ENCODE assay signal across 9 cellular contexts in the genomic region with DNA sequence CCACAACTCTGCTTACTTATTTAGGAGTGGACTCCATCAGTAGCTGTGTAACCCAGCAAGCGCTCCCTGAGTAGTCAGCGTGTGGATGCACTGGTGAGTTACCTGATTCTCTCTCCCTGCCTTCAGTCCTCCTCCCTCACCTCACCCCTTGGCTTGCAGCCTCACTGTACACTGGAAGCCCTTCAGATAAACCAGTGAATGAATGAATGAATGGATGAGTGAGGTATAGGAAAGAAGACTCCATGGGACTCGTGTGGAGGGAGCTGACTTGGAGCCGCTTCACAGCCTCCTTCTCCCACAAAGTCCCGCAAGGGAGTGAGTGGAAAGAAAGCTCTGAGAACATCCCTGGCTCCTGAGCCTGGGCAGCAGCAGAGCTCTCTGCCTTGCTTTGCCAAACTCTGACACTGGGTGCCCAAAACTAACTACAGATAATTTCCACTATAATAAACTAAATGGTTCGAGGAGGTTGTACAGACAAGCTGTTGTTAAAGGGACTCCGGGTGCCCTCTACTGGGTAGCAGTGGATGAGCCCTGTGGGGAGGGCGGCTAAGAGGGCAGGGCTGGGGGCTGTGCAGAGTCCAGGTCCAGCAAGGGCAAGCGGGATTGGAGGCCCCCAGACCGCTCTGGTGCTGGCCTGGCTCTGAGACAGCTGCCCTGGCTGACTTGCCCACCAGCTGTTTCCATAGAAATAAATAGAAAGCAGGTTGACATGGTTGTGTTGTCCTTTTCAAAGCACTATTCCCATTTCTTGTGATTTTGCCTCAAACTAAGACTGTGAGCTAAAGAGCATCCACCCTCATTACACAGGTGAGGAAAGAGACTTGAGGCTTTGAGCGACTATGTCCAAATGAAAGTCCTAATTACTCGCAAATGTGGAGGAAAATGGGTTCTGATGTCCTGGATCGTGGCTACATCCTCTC.
DNase-seq lines count a peak whose midpoint lies in the region; ATAC-seq and TF ChIP-seq lines count a peak whose summit lies in the region.
"Had no signal": no experiment of that assay in that cellular context is flagged by ENCODE, and none has a peak within 500 bp of the region (broad histone marks: within the 10 kb centered on the region; RNA-seq: fewer than 3 reads in every experiment).

No MANE protein-coding gene starts in this region.

- H3K4me3 ChIP-seq in mammary epithelial cell (replicated peaks in 1 of 3; ENCODE audit: insufficient read depth in 1 of 3, low read depth in 2 of 3, low read length in 3 of 3) = no peak overlapping the region

- intact Hi-C loops in activated CD4-positive, alpha-beta T cell treated with anti-CD3 and anti-CD28 coated beads, Interleukin-2, amount 10 ng/mL, durations not matched to agents 24 days and 14 days (cut with micrococcal nuclease) = loop anchor here (10.0 kb wide), 1 partner anchor 283 kb away; no protein-coding TSS in a partner anchor
- intact Hi-C loops in mammary epithelial cell (cut with micrococcal nuclease) = loop anchor here (1.0 to 10.0 kb wide), 8 partner anchors 169 to 894 kb away; no protein-coding TSS in a partner anchor

- H3K27ac Mint-ChIP-seq in activated CD4-positive, alpha-beta T cell treated with anti-CD3 and anti-CD28 coated beads, Interleukin-2, amount 10 ng/mL, durations not matched to agents 24 days and 14 days = no peak overlapping the region
- no peak overlapping the region for H3K27ac Mint-ChIP-seq in T-helper 17 cell
- H3K27ac Mint-ChIP-seq: activated naive CD4-positive, alpha-beta T cell treated with anti-CD3 and anti-CD28 coated beads, Interleukin-2, amount 50 U/mL, for 72 hours had no signal

- CTCF ChIA-PET in mammary epithelial cell (lab: Charles Lee; ENCODE audit: low non-redundant PET) = no interaction called here

- TF ChIP-seq CTCF in mammary epithelial cell (conservative IDR thresholded peaks at IDR 0.05 in 1 of 2, IDR thresholded peaks at IDR 0.05 in 1 of 2; ENCODE audit: extremely low read depth in 1 of 2, insufficient read depth in 1 of 2, low read depth in 1 of 2, low read length in 2 of 2) = peak; percentile 43 to 66

- H3K27ac ChIP-seq in mammary epithelial cell (ENCODE audit: insufficient read depth, low read depth, low read length) = no peak overlapping the region

- H3K36me3 ChIP-seq in mammary epithelial cell (ENCODE audit: insufficient read depth, low read length) = no peaks in the 10 kb centered on the region

- peaks cover 10% of the 10 kb centered on the region for H3K4me1 Mint-ChIP-seq in activated CD4-positive, alpha-beta T cell treated with anti-CD3 and anti-CD28 coated beads, Interleukin-2, amount 10 ng/mL, durations not matched to agents 24 days and 14 days
- peaks cover 5% of the 10 kb centered on the region for H3K4me1 Mint-ChIP-seq in T-helper 17 cell

- no peak overlapping the region for H3K4me2 ChIP-seq in mammary epithelial cell (ENCODE audit: insufficient read depth, low read depth, low read length)

- H3K27me3 ChIP-seq in mammary epithelial cell (ENCODE audit: insufficient read depth, low read length) = no peaks in the 10 kb centered on the region

- peak; percentile 69 for DNase-seq in activated CD4-positive, alpha-beta T cell treated with anti-CD3 and anti-CD28 coated beads, Interleukin-2, amount 10 ng/mL, durations not matched to agents 24 days and 14 days
- no peak for DNase-seq in activated CD4-positive, alpha-beta T cell treated with anti-CD3 and anti-CD28 coated beads, Interleukin-2, amount 50 U/mL, for 1 hour
- DNase-seq in NCI-H1694 treated with DMSO at 0.1 percent for 48 hours (lab: John Stamatoyannopoulos, UW) = peak; percentile 80
- DNase-seq in mammary epithelial cell = peak; percentile 27
- DNase-seq in medulla oblongata (ENCODE audit: extremely low spot score) = peak; percentile 75
- DNase-seq in T-helper 17 cell = no peak

- no peak for ATAC-seq in HG02870 (IDR thresholded peaks at IDR 0.05; ENCODE audit: unreplicated experiment)
- no peak for ATAC-seq in GM19397 (IDR thresholded peaks at IDR 0.05; ENCODE audit: unreplicated experiment)
- ATAC-seq in T-helper 17 cell = no peak

- H3K4me1 ChIP-seq in mammary epithelial cell (ENCODE audit: insufficient read depth, low read length) = peaks cover 9% of the 10 kb centered on the region

- H3K36me3 Mint-ChIP-seq in activated CD4-positive, alpha-beta T cell treated with anti-CD3 and anti-CD28 coated beads, Interleukin-2, amount 10 ng/mL, durations not matched to agents 24 days and 14 days (ENCODE audit: low read depth) = no peaks in the 10 kb centered on the region
- H3K36me3 Mint-ChIP-seq in T-helper 17 cell (ENCODE audit: low read depth) = no peaks in the 10 kb centered on the region
- H3K36me3 Mint-ChIP-seq: activated naive CD4-positive, alpha-beta T cell treated with anti-CD3 and anti-CD28 coated beads, Interleukin-2, amount 50 U/mL, for 72 hours had no signal

- H3K9me3 Mint-ChIP-seq in activated CD4-positive, alpha-beta T cell treated with anti-CD3 and anti-CD28 coated beads, Interleukin-2, amount 10 ng/mL, durations not matched to agents 24 days and 14 days = no peaks in the 10 kb centered on the region

- H4K20me1 ChIP-seq in mammary epithelial cell (ENCODE audit: insufficient read depth, low read length) = no peaks in the 10 kb centered on the region

- in situ Hi-C loops in mammary epithelial cell (cut with MboI; ENCODE audit: low sequenced_read_pairs in 2 of 2) = loop anchor here in 1 of 2 donors (10.0 to 25.0 kb wide), 2 partner anchors 469 to 627 kb away; no protein-coding TSS in a partner anchor

- WGBS in mammary epithelial cell (ENCODE audit: low coverage, missing lambda C conversion rate) = 47% methylated on average over 11 of the region's 13 CpGs

- no peak overlapping the region for H3K9ac ChIP-seq in mammary epithelial cell (ENCODE audit: insufficient read depth, low read length)

- dilution Hi-C loops in mammary epithelial cell (cut with HindIII; ENCODE audit: low sequenced_read_pairs) = loop anchor here (5.0 kb wide), 2 partner anchors 79 to 101 kb away; no protein-coding TSS in a partner anchor

- BruUV-seq in mammary epithelial cell (replicated peaks; lab: Mats Ljungman, UMichigan) = no TSS peak

- H3K4me3 Mint-ChIP-seq in activated CD4-positive, alpha-beta T cell treated with anti-CD3 and anti-CD28 coated beads, Interleukin-2, amount 10 ng/mL, durations not matched to agents 24 days and 14 days = no peak overlapping the region
- H3K4me3 Mint-ChIP-seq in T-helper 17 cell = no peak overlapping the region

- H2AFZ ChIP-seq in mammary epithelial cell (ENCODE audit: low read depth, low read length) = no peak overlapping the region

- no peaks in the 10 kb centered on the region for H3K79me2 ChIP-seq in mammary epithelial cell (ENCODE audit: insufficient read depth, low read length)

- peaks cover 16% of the 10 kb centered on the region for H3K27me3 Mint-ChIP-seq in activated CD4-positive, alpha-beta T cell treated with anti-CD3 and anti-CD28 coated beads, Interleukin-2, amount 10 ng/mL, durations not matched to agents 24 days and 14 days
- peaks cover 22% of the 10 kb centered on the region for H3K27me3 Mint-ChIP-seq in T-helper 17 cell

- H3K9me3 ChIP-seq in mammary epithelial cell (replicated peaks; ENCODE audit: insufficient read depth, low read length) = no peaks in the 10 kb centered on the region
- H3K9me3 ChIP-seq in T-helper 17 cell (ENCODE audit: control insufficient read depth, low read length, poor library complexity, severe bottlenecking) = no peaks in the 10 kb centered on the region

Comparison
In these comparisons a context has a peak if more than half of its experiments do, and no peak if none do; other contexts are left out.
1. DNase-seq: peak in activated CD4-positive, alpha-beta T cell treated with anti-CD3 and anti-CD28 coated beads, Interleukin-2, amount 10 ng/mL, durations not matched to agents 24 days and 14 days (single experiment), NCI-H1694 treated with DMSO at 0.1 percent for 48 hours (single experiment), mammary epithelial cell (single experiment) and medulla oblongata (single experiment); none in activated CD4-positive, alpha-beta T cell treated with anti-CD3 and anti-CD28 coated beads, Interleukin-2, amount 50 U/mL, for 1 hour (single experiment) and T-helper 17 cell (0 of 3).